Comparison of ENCODE assay signal across 1 cellular context in genomic region chr6:167239470-167239869, GRCh38.
TF ChIP-seq lines count a peak whose summit lies in the region.

No MANE protein-coding gene starts in this region.

TF ChIP-seq in HepG2, 621 proteins besides CTCF, POLR2A, EP300 and RAD21:
- TF ChIP-seq TEAD3 (CRISPR knock-in tag; optimal IDR thresholded peaks at IDR 0.05; ENCODE audit: borderline replicate concordance) (peak; percentile 40), ZMYM3 (CRISPR knock-in tag; IDR thresholded peaks at IDR 0.05) (peak; percentile 24; the same call in 1 of the 2 replicates), KDM1A (CRISPR knock-in tag; IDR thresholded peaks at IDR 0.05) (peak; percentile 79), MEF2D (CRISPR knock-in tag; IDR thresholded peaks at IDR 0.05) (peak; percentile 12; the same call in 1 of the 2 replicates), ZNF761 (CRISPR knock-in tag; conservative IDR thresholded peaks at IDR 0.05) (0 out of 2 replicates have a peak, but pooled peaks have one; percentile 9), ZNF770 (CRISPR knock-in tag; IDR thresholded peaks at IDR 0.05) (peak; percentile 98), ZNF780A (CRISPR knock-in tag; IDR thresholded peaks at IDR 0.05) (0 out of 2 replicates have a peak, but pooled peaks have one; percentile 44)
